ENCODE assay signal across 22 cellular contexts in the genomic region with DNA sequence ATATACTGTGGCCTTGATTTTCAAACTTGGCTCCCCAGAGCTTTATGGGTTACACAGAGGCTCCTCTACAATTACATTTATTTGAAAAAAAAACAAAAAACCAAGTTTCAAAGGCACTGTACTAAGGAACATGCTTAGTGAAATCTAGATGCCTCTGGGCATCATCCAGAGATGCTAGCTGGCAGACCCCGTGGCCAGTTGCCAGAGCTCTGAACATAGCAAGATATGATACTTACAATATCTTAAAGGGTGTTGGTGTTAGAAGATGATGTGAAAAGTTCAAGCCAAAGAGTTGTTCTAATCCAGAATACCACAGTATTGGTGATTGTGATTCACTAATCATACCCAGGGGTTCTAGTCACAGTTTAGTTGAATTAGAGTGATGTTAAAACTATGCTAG.
"Had no signal": no experiment of that assay in that cellular context is flagged by ENCODE, and none has a peak within 500 bp of the region (broad histone marks: within the 10 kb centered on the region; RNA-seq: fewer than 3 reads in every experiment).

No MANE protein-coding gene starts in this region.

- H3K9me3 ChIP-seq: SK-N-SH had no signal

- DNase-seq: Kasumi-1, MM.1S, NCI-H1092 treated with DMSO at 0.1 percent for 48 hours, NCI-H1436 treated with DMSO at 0.1 percent for 48 hours, NCI-H1694, NCI-H187 treated with DMSO at 0.1 percent for 48 hours, NCI-H2029 treated with DMSO at 0.1 percent for 48 hours, NCI-H2171 treated with DMSO at 0.1 percent for 48 hours, NCI-H345, NCI-H446 treated with DMSO at 0.1 percent for 48 hours, NCI-H510A treated with DMSO at 0.1 percent for 48 hours, NCI-H526, NCI-H82, RPMI8226, SHP77, SK-N-SH, SW 1271 had no signal

- H3K27ac ChIP-seq: HL-60, KMS-11 had no signal

- FAIRE-seq: HTR-8/SVneo, K562, RCC 7860 had no signal

- ATAC-seq: K562 had no signal

- H3K4me3 ChIP-seq: K562 had no signal

- H3K9ac ChIP-seq: KMS-11, SK-N-SH had no signal
